Comparison of ENCODE assay signal across 13 cellular contexts in genomic region chr5:174204914-174205313, GRCh38.
DNase-seq lines count a peak whose midpoint lies in the region; FAIRE-seq and TF ChIP-seq lines count a peak whose summit lies in the region.
"Had no signal": no experiment of that assay in that cellular context is flagged by ENCODE, and none has a peak within 500 bp of the region (broad histone marks: within the 10 kb centered on the region; RNA-seq: fewer than 3 reads in every experiment).

No MANE protein-coding gene starts in this region.

- H3K27me3 Mint-ChIP-seq in mesothelial cell of epicardium (ENCODE audit: low read depth): peaks cover 10% of the 10 kb centered on the region

- H3K4me3 Mint-ChIP-seq in mesothelial cell of epicardium: no peak overlapping the region
- H3K4me3 Mint-ChIP-seq: activated naive CD4-positive, alpha-beta T cell treated with anti-CD3 and anti-CD28 coated beads, Interleukin-2, amount 50 U/mL, for 24 hours had no signal

- DNase-seq in DMS53 treated with DMSO at 0.1 percent for 48 hours (lab: John Stamatoyannopoulos, UW; ENCODE audit: unreplicated experiment): peak; percentile 94
- peak; percentile 77 for DNase-seq in NCI-H2196 treated with DMSO at 0.1 percent for 48 hours (lab: John Stamatoyannopoulos, UW; ENCODE audit: unreplicated experiment)
- DNase-seq in bronchial epithelial cell (ENCODE audit: low read depth): peak; percentile 9
- DNase-seq in mesothelial cell of epicardium (ENCODE audit: low spot score in 2 of 2, unreplicated experiment in 2 of 2): peak in 1 of 2 experiments; percentile 59
- no peak for DNase-seq in HK-2 (ENCODE audit: unreplicated experiment)
- DNase-seq in stimulated activated CD4-positive, alpha-beta T cell treated with anti-CD3 and anti-CD28 coated beads, Interleukin-2, amount 100 ng/mL, for 24 hours: no peak
- DNase-seq in posterior vena cava (ENCODE audit: low spot score): no peak
- no peak for DNase-seq in NCI-H2107 treated with DMSO at 0.1 percent for 48 hours (lab: John Stamatoyannopoulos, UW; ENCODE audit: unreplicated experiment)
- DNase-seq: GM23248, NCI-H2227 treated with DMSO at 0.1 percent for 48 hours, ovary had no signal

- peaks cover 2% of the 10 kb centered on the region for H3K36me3 Mint-ChIP-seq in mesothelial cell of epicardium
- H3K36me3 Mint-ChIP-seq: activated naive CD4-positive, alpha-beta T cell treated with anti-CD3 and anti-CD28 coated beads, Interleukin-2, amount 50 U/mL, for 24 hours had no signal

- peaks cover 20% of the 10 kb centered on the region for H3K4me1 Mint-ChIP-seq in mesothelial cell of epicardium
- H3K4me1 Mint-ChIP-seq: activated naive CD4-positive, alpha-beta T cell treated with anti-CD3 and anti-CD28 coated beads, Interleukin-2, amount 50 U/mL, for 24 hours had no signal

- H3K27ac Mint-ChIP-seq in mesothelial cell of epicardium: peak overlapping the region; percentile 55
- H3K27ac Mint-ChIP-seq: activated naive CD4-positive, alpha-beta T cell treated with anti-CD3 and anti-CD28 coated beads, Interleukin-2, amount 50 U/mL, for 24 hours had no signal

- no peaks in the 10 kb centered on the region for H3K36me3 ChIP-seq in bronchial epithelial cell (ENCODE audit: control insufficient read depth, insufficient read depth, low read length)
- H3K36me3 ChIP-seq: ovary had no signal

- intact Hi-C loops in posterior vena cava (cut with DNase I): no loop called here

- peaks cover 17% of the 10 kb centered on the region for H3K9me3 Mint-ChIP-seq in mesothelial cell of epicardium
- H3K9me3 Mint-ChIP-seq: activated naive CD4-positive, alpha-beta T cell treated with anti-CD3 and anti-CD28 coated beads, Interleukin-2, amount 50 U/mL, for 24 hours had no signal

- no peak for FAIRE-seq in bronchial epithelial cell (lab: Jason Lieb, UNC)
- FAIRE-seq: GM12878 had no signal

- TF ChIP-seq CTCF in bronchial epithelial cell (IDR thresholded peaks at IDR 0.05; ENCODE audit: insufficient read depth, low read length, severe bottlenecking) (no peak), mesothelial cell of epicardium (IDR thresholded peaks at IDR 0.05; ENCODE audit: unreplicated experiment) (no peak)

- H3K27me3 ChIP-seq in bronchial epithelial cell (ENCODE audit: control insufficient read depth, insufficient read depth, low read length): no peaks in the 10 kb centered on the region
- H3K27me3 ChIP-seq: ovary had no signal

- H3K4me3 ChIP-seq in bronchial epithelial cell (ENCODE audit: low read depth, low read length): no peak overlapping the region
- H3K4me3 ChIP-seq: GM12878, GM23248, ovary had no signal

Comparison
In these comparisons a context has a peak if more than half of its experiments do, and no peak if none do; other contexts are left out.
1. DNase-seq: peak in DMS53 treated with DMSO at 0.1 percent for 48 hours (single experiment), NCI-H2196 treated with DMSO at 0.1 percent for 48 hours (single experiment) and bronchial epithelial cell (single experiment); none in HK-2 (single experiment), stimulated activated CD4-positive, alpha-beta T cell treated with anti-CD3 and anti-CD28 coated beads, Interleukin-2, amount 100 ng/mL, for 24 hours (0 of 2), posterior vena cava (single experiment) and NCI-H2107 treated with DMSO at 0.1 percent for 48 hours (single experiment).